12 cellular contexts compared by ENCODE assay signal in genomic region chr2:26366957-26367356, GRCh38. TPM values are rescaled to one million over a fixed set of nuclear protein-coding genes. Genes with fewer than 3 reads are reported as not detected.
"Had no signal": no experiment of that assay in that cellular context is flagged by ENCODE, and none has a peak within 500 bp of the region (broad histone marks: within the 10 kb centered on the region; RNA-seq: fewer than 3 reads in every experiment).

No MANE protein-coding gene starts in this region.

- H2AFZ ChIP-seq: GM23248 had no signal

- H3K4me3 ChIP-seq: GM23248, HAP-1, K562 had no signal

- DNase-seq: GM23248, GOT3, H7, HFFc6 had no signal

- H3K27ac ChIP-seq: GM23248, HL-60 had no signal

- H3K4me3 Mint-ChIP-seq: HFFc6, IgD-negative memory B cell had no signal

- FAIRE-seq: HepG2, K562 had no signal

- H3K9me3 Mint-ChIP-seq: HFFc6, IgD-negative memory B cell had no signal

- H3K4me1 ChIP-seq: HAP-1 had no signal

- ATAC-seq: HCT116, HepG2, K562 had no signal

- H3K27me3 Mint-ChIP-seq: IgD-negative memory B cell had no signal

- H3K27ac Mint-ChIP-seq: HFFc6, IgD-negative memory B cell had no signal

- H3K9ac ChIP-seq: GM23248 had no signal

- H3K9me3 ChIP-seq: HAP-1 had no signal

RNA-seq across cellular contexts. Expression of gene ADGRF3, which starts 20.4 kb away (rescaled TPM):
- total RNA-seq: GM23248, H4, H7, HT1080 had no signal

RNA-seq across cellular contexts. Expression of gene DRC1, which starts 34.8 kb away (rescaled TPM):
- total RNA-seq: GM23248, H4, HFFc6, HT1080 had no signal
- polyA plus RNA-seq: GM23248, HepG2, IgD-negative memory B cell had no signal
